8 cellular contexts compared by ENCODE assay signal in the genomic region with DNA sequence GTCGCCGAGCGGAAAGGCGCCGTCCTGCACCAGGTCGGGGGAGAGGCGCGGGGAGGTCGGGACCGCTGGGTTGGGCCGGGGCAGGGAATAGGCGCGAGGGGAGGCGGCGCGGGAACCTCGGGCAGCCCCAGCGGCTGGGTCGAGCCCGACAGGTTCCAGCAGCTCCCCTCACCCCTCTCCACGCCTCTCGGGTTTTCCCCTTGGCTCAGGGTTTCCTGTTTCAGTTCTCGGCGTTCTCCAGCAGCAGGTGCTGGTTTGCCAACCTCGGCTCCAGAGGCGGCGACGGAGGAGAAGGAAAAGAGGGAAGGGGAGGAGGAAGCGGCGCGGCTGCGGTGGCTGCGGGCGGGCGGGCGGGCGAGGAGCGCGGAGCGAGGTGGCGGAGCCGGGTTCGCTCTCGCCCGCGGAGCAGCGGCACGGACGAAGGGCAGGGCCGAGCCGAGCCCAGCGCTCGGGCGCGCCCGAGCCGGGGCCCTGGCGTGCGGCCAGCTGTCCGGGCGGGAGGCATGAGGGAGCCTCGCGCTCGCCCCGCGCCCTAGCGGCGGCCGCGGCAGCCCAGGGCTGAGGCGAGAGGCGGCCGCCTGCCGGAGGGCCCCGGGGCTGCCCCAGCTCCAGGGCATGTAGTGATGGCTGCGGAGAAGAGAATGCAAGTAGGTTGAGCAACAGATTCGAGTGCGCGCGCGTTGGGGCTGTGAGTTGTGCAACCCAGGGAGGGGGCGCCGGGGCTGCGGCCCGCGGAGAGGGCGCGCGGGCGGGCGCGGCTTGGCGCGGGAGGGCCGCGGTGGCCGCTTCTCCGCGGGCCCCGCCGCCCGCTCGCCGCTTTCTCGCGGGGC. TPM values are rescaled to one million over a fixed set of nuclear protein-coding genes. Genes with fewer than 3 reads are reported as not detected.
DNase-seq lines count a peak whose midpoint lies in the region; ATAC-seq and TF ChIP-seq lines count a peak whose summit lies in the region.

A gene (plus strand): TSS at position 816 of the 830 bp plus-strand sequence. CDS start 20 bp downstream, outside the sequence.

- CTCF ChIA-PET in CD8-positive, alpha-beta memory T cell (lab: Charles Lee) = no interaction called here
- CTCF ChIA-PET in activated CD4-positive, alpha-beta memory T cell treated with anti-CD3 and anti-CD28 coated beads for 36 hours (lab: Charles Lee) = interaction anchor here (1.4 kb wide), 1 partner anchor 15 kb away, joined by 6 read pairs; no protein-coding TSS in a partner anchor

- TF ChIP-seq POLR2A in GM19193 (IDR thresholded peaks at IDR 0.05; ENCODE audit: extremely low read depth, insufficient read depth, insufficient read length) = peak; percentile 83
- TF ChIP-seq POLR2A in erythroblast (IDR thresholded peaks at IDR 0.05; ENCODE audit: low read length) = no peak

- no peak for DNase-seq in CD8-positive, alpha-beta memory T cell
- DNase-seq in NCI-H345 (lab: John Stamatoyannopoulos, UW) (peak; percentile 73), erythroblast (lab: John Stamatoyannopoulos, UW) (peak; percentile 78 to 82), middle frontal gyrus (ENCODE audit: extremely low spot score, low spot score) (peak; percentile 39), substantia nigra (lab: John Stamatoyannopoulos, UW) (peak in 48 of 49 donors; percentile 15 to 93 (median 78))
- peak; percentile 63 for DNase-seq in activated CD4-positive, alpha-beta memory T cell treated with anti-CD3 and anti-CD28 coated beads for 36 hours

- peak within 1 kb of the TSS in 1 of 8 donors; percentile 47 for H3K27ac Mint-ChIP-seq in CD8-positive, alpha-beta memory T cell
- no peak within 1 kb of the TSS for H3K27ac Mint-ChIP-seq in activated CD4-positive, alpha-beta memory T cell treated with anti-CD3 and anti-CD28 coated beads for 36 hours

- peaks cover 3% of the 10 kb centered on the region for H3K4me1 ChIP-seq in CD8-positive, alpha-beta memory T cell (ENCODE audit: insufficient read depth, low read length)

- H3K9me3 Mint-ChIP-seq in CD8-positive, alpha-beta memory T cell = no peaks in the 10 kb centered on the region
- H3K9me3 Mint-ChIP-seq in activated CD4-positive, alpha-beta memory T cell treated with anti-CD3 and anti-CD28 coated beads for 36 hours = no peaks in the 10 kb centered on the region

- intact Hi-C loops in activated CD4-positive, alpha-beta memory T cell treated with anti-CD3 and anti-CD28 coated beads for 36 hours (cut with micrococcal nuclease) = loop anchor here (5.0 kb wide), 3 partner anchors 145 to 340 kb away; no protein-coding TSS in a partner anchor

- H3K36me3 ChIP-seq in CD8-positive, alpha-beta memory T cell (ENCODE audit: insufficient read depth, low read length) = no peaks in the 10 kb centered on the region

- H3K4me3 Mint-ChIP-seq in CD8-positive, alpha-beta memory T cell = peak within 1 kb of the TSS; percentile 44 to 87 (median 78)
- peak within 1 kb of the TSS; percentile 74 for H3K4me3 Mint-ChIP-seq in activated CD4-positive, alpha-beta memory T cell treated with anti-CD3 and anti-CD28 coated beads for 36 hours

- peaks cover 8 to 14% (median 11%) of the 10 kb centered on the region in 3 donors for H3K4me1 Mint-ChIP-seq in CD8-positive, alpha-beta memory T cell
- peaks cover 9% of the 10 kb centered on the region for H3K4me1 Mint-ChIP-seq in activated CD4-positive, alpha-beta memory T cell treated with anti-CD3 and anti-CD28 coated beads for 36 hours (ENCODE audit: low read depth)

- H3K27me3 Mint-ChIP-seq in CD8-positive, alpha-beta memory T cell = peaks cover 40 to 47% of the 10 kb centered on the region in 2 donors
- H3K27me3 Mint-ChIP-seq in activated CD4-positive, alpha-beta memory T cell treated with anti-CD3 and anti-CD28 coated beads for 36 hours = peaks cover 43% of the 10 kb centered on the region

- H3K36me3 Mint-ChIP-seq in CD8-positive, alpha-beta memory T cell = no peaks in the 10 kb centered on the region
- no peaks in the 10 kb centered on the region for H3K36me3 Mint-ChIP-seq in activated CD4-positive, alpha-beta memory T cell treated with anti-CD3 and anti-CD28 coated beads for 36 hours

- no peaks in the 10 kb centered on the region for H3K9me3 ChIP-seq in CD8-positive, alpha-beta memory T cell (ENCODE audit: low read length)

- peaks cover 13% of the 10 kb centered on the region for H3K27me3 ChIP-seq in CD8-positive, alpha-beta memory T cell (ENCODE audit: insufficient read depth, low read length, poor library complexity, severe bottlenecking)

- ATAC-seq in HG03175 (IDR thresholded peaks at IDR 0.05; ENCODE audit: unreplicated experiment) = peak; percentile 65

- no peak within 1 kb of the TSS for H3K4me3 ChIP-seq in CD8-positive, alpha-beta memory T cell (ENCODE audit: low read length)

- no peak within 1 kb of the TSS for H3K27ac ChIP-seq in CD8-positive, alpha-beta memory T cell (ENCODE audit: low read depth, low read length)
- H3K27ac ChIP-seq in substantia nigra (ENCODE audit: low read depth, low read length, poor library complexity, severe bottlenecking) = peak within 1 kb of the TSS; percentile 86

- POLR2A ChIA-PET in CD8-positive, alpha-beta memory T cell (lab: Charles Lee) = no interaction called here
- POLR2A ChIA-PET in activated CD4-positive, alpha-beta memory T cell treated with anti-CD3 and anti-CD28 coated beads for 36 hours (lab: Charles Lee) = no interaction called here

RNA-seq across cellular contexts. Expression of the gene that starts here (rescaled TPM):
- 1 to 10 TPM; 1.5 to 1.9 TPM for total RNA-seq in CD8-positive, alpha-beta memory T cell
- not detected for polyA plus RNA-seq in CD8-positive, alpha-beta memory T cell
- total RNA-seq in activated CD4-positive, alpha-beta memory T cell treated with anti-CD3 and anti-CD28 coated beads for 36 hours = under 1 TPM; 0.46 to 0.69 TPM

Comparison
In these comparisons a context has a peak if more than half of its experiments do, and no peak if none do; other contexts are left out.
1. Peak in DNase-seq in activated CD4-positive, alpha-beta memory T cell treated with anti-CD3 and anti-CD28 coated beads for 36 hours; RNA of the gene not detected or under 1 TPM.
2. DNase-seq: peak in NCI-H345 (single experiment), erythroblast (2 of 2), middle frontal gyrus (single experiment) and substantia nigra (48 of 49); none in CD8-positive, alpha-beta memory T cell (0 of 5).